ENCODE assay signal across 10 cellular contexts in the genomic region with DNA sequence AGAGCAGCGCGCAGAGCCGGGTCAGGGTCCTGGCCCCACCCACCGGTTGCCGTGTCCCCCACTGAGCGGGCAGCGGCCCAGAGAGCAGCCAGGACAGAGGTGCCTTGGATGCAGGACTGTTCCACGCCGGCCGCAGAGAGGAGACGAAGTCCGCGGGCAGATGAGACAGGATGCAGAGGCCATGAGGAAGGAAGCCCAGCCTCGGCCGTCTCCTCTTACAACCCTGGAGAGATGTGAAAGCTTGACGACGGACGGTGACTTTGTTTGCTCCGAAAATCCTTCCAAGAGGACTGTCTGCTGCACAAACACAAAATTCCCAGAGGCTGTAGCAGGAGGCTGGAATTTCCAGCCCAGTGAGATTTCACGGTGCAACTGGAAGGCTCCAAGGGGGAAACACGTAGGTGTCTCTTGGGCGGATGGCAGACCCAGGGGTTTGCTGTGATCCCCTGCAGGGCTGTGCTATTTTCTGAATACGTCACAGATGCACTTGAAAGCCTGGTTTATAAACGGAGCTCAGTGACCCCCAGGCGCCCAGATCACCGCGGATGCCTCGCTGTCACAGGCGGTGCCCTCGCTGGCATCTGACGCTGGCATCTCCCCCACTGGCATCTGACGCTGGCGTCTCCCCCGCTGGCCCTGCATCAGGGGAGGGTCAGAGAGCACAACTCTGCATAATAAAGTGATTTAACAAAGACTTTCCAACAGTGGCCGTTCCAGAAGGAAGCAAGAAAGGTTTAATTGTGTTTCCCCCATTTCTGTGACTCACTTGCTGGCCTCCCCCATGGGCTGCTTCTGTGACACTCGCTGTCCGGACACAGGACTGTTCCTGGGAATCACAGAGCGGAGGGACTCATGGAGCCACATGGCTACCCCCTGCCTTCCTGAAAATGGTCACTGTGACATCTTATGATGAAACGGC.
DNase-seq lines count a peak whose midpoint lies in the region; ATAC-seq and TF ChIP-seq lines count a peak whose summit lies in the region.
"Had no signal": no experiment of that assay in that cellular context is flagged by ENCODE, and none has a peak within 500 bp of the region (broad histone marks: within the 10 kb centered on the region; RNA-seq: fewer than 3 reads in every experiment).

No MANE protein-coding gene starts in this region.

- H3K27ac ChIP-seq in caudate nucleus (ENCODE audit: low read depth, low read length) = peak overlapping the region; percentile 80
- H3K27ac ChIP-seq in thyroid gland = peak overlapping the region in 1 of 3 donors; percentile 40
- H3K27ac ChIP-seq: body of pancreas had no signal

- in situ Hi-C loops in GM13976 (cut with MboI; ENCODE audit: low sequenced_read_pairs, unreplicated experiment) = no loop called here

- no peaks in the 10 kb centered on the region for H3K27me3 ChIP-seq in thyroid gland
- H3K27me3 ChIP-seq: body of pancreas had no signal

- H3K4me3 ChIP-seq in thyroid gland (replicated peaks in 1 of 3) = no peak overlapping the region
- H3K4me3 ChIP-seq: body of pancreas had no signal

- TF ChIP-seq CTCF in thyroid gland (IDR thresholded peaks at IDR 0.05) (no peak), GM13976 (IDR thresholded peaks at IDR 0.05; ENCODE audit: borderline replicate concordance, control extremely low read depth, extremely low read depth, insufficient read depth, missing control alignments) (no peak)

- H3K9me3 ChIP-seq in thyroid gland = no peaks in the 10 kb centered on the region
- H3K9me3 ChIP-seq: body of pancreas had no signal

- no peak for ATAC-seq in stimulated activated effector memory CD8-positive, alpha-beta T cell treated with anti-CD3 and anti-CD28 coated beads, Interleukin-12 subunit alpha, Interleukin-12 subunit beta, amount 100 ng/mL, for 72 hours
- no peak for ATAC-seq in SK-N-SH treated with all-trans-retinoic acid at 6 μM for 48 hours
- no peak for ATAC-seq in HG02884 (IDR thresholded peaks at IDR 0.05; ENCODE audit: unreplicated experiment)
- ATAC-seq: body of pancreas had no signal

- no peaks in the 10 kb centered on the region for H3K36me3 ChIP-seq in thyroid gland

- no peaks in the 10 kb centered on the region for H3K9me3 Mint-ChIP-seq in stimulated activated effector memory CD8-positive, alpha-beta T cell treated with anti-CD3 and anti-CD28 coated beads, Interleukin-12 subunit alpha, Interleukin-12 subunit beta, amount 100 ng/mL, for 72 hours

- H3K4me1 ChIP-seq in thyroid gland = peaks cover 5 to 12% of the 10 kb centered on the region in 2 donors

- DNase-seq in Kasumi-1 (lab: John Stamatoyannopoulos, UW) = peak; percentile 14 to 34
- DNase-seq in caudate nucleus (lab: John Stamatoyannopoulos, UW) = peak in 60 of 61 donors; percentile 13 to 94 (median 76)
- DNase-seq in inferior parietal cortex (ENCODE audit: extremely low spot score) = peak; percentile 76
- DNase-seq in stimulated activated effector memory CD8-positive, alpha-beta T cell treated with anti-CD3 and anti-CD28 coated beads, Interleukin-12 subunit alpha, Interleukin-12 subunit beta, amount 100 ng/mL, for 72 hours (ENCODE audit: low spot score in 2 of 2) = no peak
- DNase-seq in thyroid gland = no peak
- no peak for DNase-seq in GM13976 (ENCODE audit: low spot score)
- DNase-seq: NCI-H446 had no signal

- H3K4me1 Mint-ChIP-seq in stimulated activated effector memory CD8-positive, alpha-beta T cell treated with anti-CD3 and anti-CD28 coated beads, Interleukin-12 subunit alpha, Interleukin-12 subunit beta, amount 100 ng/mL, for 72 hours = peaks cover 44% of the 10 kb centered on the region

- H3K27ac Mint-ChIP-seq in stimulated activated effector memory CD8-positive, alpha-beta T cell treated with anti-CD3 and anti-CD28 coated beads, Interleukin-12 subunit alpha, Interleukin-12 subunit beta, amount 100 ng/mL, for 72 hours = peak overlapping the region; percentile 58

- intact Hi-C loops in thyroid gland (cut with DNase I) = no loop called here

- H3K4me3 Mint-ChIP-seq in stimulated activated effector memory CD8-positive, alpha-beta T cell treated with anti-CD3 and anti-CD28 coated beads, Interleukin-12 subunit alpha, Interleukin-12 subunit beta, amount 100 ng/mL, for 72 hours = no peak overlapping the region

- H3K36me3 Mint-ChIP-seq in stimulated activated effector memory CD8-positive, alpha-beta T cell treated with anti-CD3 and anti-CD28 coated beads, Interleukin-12 subunit alpha, Interleukin-12 subunit beta, amount 100 ng/mL, for 72 hours = peaks cover 57% of the 10 kb centered on the region

- TF ChIP-seq POLR2A in thyroid gland (IDR thresholded peaks at IDR 0.05) = no peak

- WGBS in thyroid gland, 2 donors = 71 to 75% methylated on average over 24 to 39 of the region's 39 CpGs

TF ChIP-seq in SK-N-SH treated with all-trans-retinoic acid at 6 μM for 48 hours, 23 proteins besides CTCF, POLR2A, EP300 and RAD21:
- TF ChIP-seq ARNTL (CRISPR knock-in tag; IDR thresholded peaks at IDR 0.05; ENCODE audit: borderline replicate concordance, low read depth) (no peak), ZFP3 (CRISPR knock-in tag; IDR thresholded peaks at IDR 0.05) (no peak)

Comparison
In these comparisons a context has a peak if more than half of its experiments do, and no peak if none do; other contexts are left out.
1. DNase-seq: peak in Kasumi-1 (2 of 2), caudate nucleus (60 of 61) and inferior parietal cortex (single experiment); none in stimulated activated effector memory CD8-positive, alpha-beta T cell treated with anti-CD3 and anti-CD28 coated beads, Interleukin-12 subunit alpha, Interleukin-12 subunit beta, amount 100 ng/mL, for 72 hours (0 of 2), thyroid gland (0 of 2) and GM13976 (single experiment).